Comparison of ENCODE assay signal across 9 cellular contexts in the genomic region with DNA sequence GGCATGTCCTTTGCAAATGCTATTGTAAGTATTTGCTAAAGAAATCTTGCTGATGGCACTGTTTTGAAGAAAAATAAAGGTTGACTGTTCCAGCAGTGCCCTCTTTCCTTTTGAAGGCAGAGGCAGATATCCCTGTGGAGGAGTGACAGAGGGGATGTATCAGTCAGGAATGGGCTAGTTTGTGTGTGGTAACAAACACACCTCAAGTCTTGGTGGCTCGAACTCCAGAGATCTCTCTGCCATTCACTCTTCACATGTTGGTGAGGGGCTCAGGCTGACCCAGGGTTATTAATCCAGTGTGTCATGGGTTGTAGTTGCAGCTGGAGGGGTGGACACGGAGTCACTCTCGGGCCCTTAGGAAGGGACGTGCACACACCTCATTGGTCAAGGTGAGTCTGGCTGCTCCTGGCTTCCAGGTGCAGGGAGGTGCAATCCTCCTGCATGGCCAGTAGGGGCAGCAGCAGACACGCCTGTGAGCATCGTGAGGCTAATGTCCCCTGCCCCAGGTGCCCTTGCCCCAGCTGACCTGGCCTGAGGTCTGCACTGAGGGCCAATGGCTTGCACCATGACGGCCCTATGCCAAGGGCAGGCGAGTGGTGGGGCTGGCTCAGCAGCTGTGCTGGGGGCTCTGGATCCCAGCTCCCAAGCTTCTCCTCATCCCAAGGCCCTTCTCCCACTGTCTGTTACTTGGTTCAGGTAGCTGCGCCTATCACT.
DNase-seq lines count a peak whose midpoint lies in the region; ATAC-seq, FAIRE-seq and TF ChIP-seq lines count a peak whose summit lies in the region.
"Had no signal": no experiment of that assay in that cellular context is flagged by ENCODE, and none has a peak within 500 bp of the region (broad histone marks: within the 10 kb centered on the region; RNA-seq: fewer than 3 reads in every experiment).

No MANE protein-coding gene starts in this region.

- H3K27me3 ChIP-seq in brain microvascular endothelial cell (replicated peaks) = no peaks in the 10 kb centered on the region
- H3K27me3 ChIP-seq in neural progenitor cell = peaks cover 6% of the 10 kb centered on the region
- H3K27me3 ChIP-seq in CD8-positive, alpha-beta memory T cell (ENCODE audit: insufficient read depth, low read length, poor library complexity, severe bottlenecking) = no peaks in the 10 kb centered on the region

- H3K27ac Mint-ChIP-seq in neural progenitor cell = no peak overlapping the region
- H3K27ac Mint-ChIP-seq in CD8-positive, alpha-beta memory T cell = no peak overlapping the region

- in situ Hi-C loops in brain microvascular endothelial cell (cut with HindIII; ENCODE audit: low pct_ligation_motif_present, low sequenced_read_pairs) = no loop called here

- H3K4me1 Mint-ChIP-seq in neural progenitor cell = peaks cover 21% of the 10 kb centered on the region
- H3K4me1 Mint-ChIP-seq in CD8-positive, alpha-beta memory T cell = no peaks in the 10 kb centered on the region

- CTCF ChIA-PET in CD8-positive, alpha-beta memory T cell (lab: Charles Lee) = no interaction called here

- H3K4me3 Mint-ChIP-seq in neural progenitor cell = no peak overlapping the region
- H3K4me3 Mint-ChIP-seq in CD8-positive, alpha-beta memory T cell = no peak overlapping the region

- no peaks in the 10 kb centered on the region for H3K4me1 ChIP-seq in neural progenitor cell
- no peaks in the 10 kb centered on the region for H3K4me1 ChIP-seq in CD8-positive, alpha-beta memory T cell (ENCODE audit: insufficient read depth, low read length)

- no peaks in the 10 kb centered on the region for H3F3A ChIP-seq in neural progenitor cell (ENCODE audit: low read depth)

- no peak overlapping the region for H3K27ac ChIP-seq in brain microvascular endothelial cell
- H3K27ac ChIP-seq in neural progenitor cell = no peak overlapping the region
- no peak overlapping the region for H3K27ac ChIP-seq in CD8-positive, alpha-beta memory T cell (ENCODE audit: low read depth, low read length)

- H3K4me2 ChIP-seq in neural progenitor cell = no peak overlapping the region

- H3K79me2 ChIP-seq in neural progenitor cell (ENCODE audit: low read depth) = no peaks in the 10 kb centered on the region

- ATAC-seq in HG03175 (IDR thresholded peaks at IDR 0.05; ENCODE audit: unreplicated experiment) (peak; percentile 58), GM18498 (IDR thresholded peaks at IDR 0.05; ENCODE audit: unreplicated experiment) (no peak)

- peak; percentile 47 for TF ChIP-seq CTCF in D721Med (IDR thresholded peaks at IDR 0.05; ENCODE audit: insufficient read depth, missing control alignments)
- peak; percentile 71 for TF ChIP-seq CTCF in brain microvascular endothelial cell (IDR thresholded peaks at IDR 0.05; ENCODE audit: low read depth, low read length, missing control alignments)
- peak; percentile 70 for TF ChIP-seq CTCF in neural progenitor cell (IDR thresholded peaks at IDR 0.05)

- H3K9me3 Mint-ChIP-seq in neural progenitor cell = no peaks in the 10 kb centered on the region
- peaks cover 0 to 1% (median 0%) of the 10 kb centered on the region in 5 donors for H3K9me3 Mint-ChIP-seq in CD8-positive, alpha-beta memory T cell

- no peak overlapping the region for H3K4me3 ChIP-seq in brain microvascular endothelial cell (ENCODE audit: low read depth, low read length)
- no peak overlapping the region for H3K4me3 ChIP-seq in neural progenitor cell
- H3K4me3 ChIP-seq in CD8-positive, alpha-beta memory T cell (ENCODE audit: low read length) = no peak overlapping the region

- H3K9me3 ChIP-seq in neural progenitor cell (ENCODE audit: low read depth) = no peaks in the 10 kb centered on the region
- no peaks in the 10 kb centered on the region for H3K9me3 ChIP-seq in CD8-positive, alpha-beta memory T cell (ENCODE audit: low read length)

- no peaks in the 10 kb centered on the region for H3K36me3 ChIP-seq in brain microvascular endothelial cell (replicated peaks)
- H3K36me3 ChIP-seq in neural progenitor cell = no peaks in the 10 kb centered on the region
- H3K36me3 ChIP-seq in CD8-positive, alpha-beta memory T cell (ENCODE audit: insufficient read depth, low read length) = no peaks in the 10 kb centered on the region

- H3K36me3 Mint-ChIP-seq in neural progenitor cell = no peaks in the 10 kb centered on the region
- H3K36me3 Mint-ChIP-seq in CD8-positive, alpha-beta memory T cell = no peaks in the 10 kb centered on the region
- H3K36me3 Mint-ChIP-seq: brain had no signal

- DNase-seq in D721Med (ENCODE audit: insufficient read length, low spot score) (no peak), brain microvascular endothelial cell (no peak), neural progenitor cell (ENCODE audit: low spot score) (peak; percentile 38), epidermal melanocyte (ENCODE audit: insufficient read length, low spot score) (no peak), SK-N-DZ (ENCODE audit: low spot score) (no peak)
- no peak for DNase-seq in CD8-positive, alpha-beta memory T cell

- no peak overlapping the region for H3K9ac ChIP-seq in neural progenitor cell

- no peak for FAIRE-seq in D721Med (lab: Jason Lieb, UNC)

- H3K27me3 Mint-ChIP-seq in neural progenitor cell (ENCODE audit: insufficient read depth, low read depth) = peaks cover 2% of the 10 kb centered on the region
- H3K27me3 Mint-ChIP-seq in CD8-positive, alpha-beta memory T cell = peaks cover 0 to 2% of the 10 kb centered on the region in 2 donors

- H4K20me1 ChIP-seq in neural progenitor cell (ENCODE audit: low read depth) = no peaks in the 10 kb centered on the region

- H2AFZ ChIP-seq in neural progenitor cell (replicated peaks) = no peak overlapping the region

- POLR2A ChIA-PET in CD8-positive, alpha-beta memory T cell (lab: Charles Lee) = no interaction called here
